23 cellular contexts compared by ENCODE assay signal in the genomic region with DNA sequence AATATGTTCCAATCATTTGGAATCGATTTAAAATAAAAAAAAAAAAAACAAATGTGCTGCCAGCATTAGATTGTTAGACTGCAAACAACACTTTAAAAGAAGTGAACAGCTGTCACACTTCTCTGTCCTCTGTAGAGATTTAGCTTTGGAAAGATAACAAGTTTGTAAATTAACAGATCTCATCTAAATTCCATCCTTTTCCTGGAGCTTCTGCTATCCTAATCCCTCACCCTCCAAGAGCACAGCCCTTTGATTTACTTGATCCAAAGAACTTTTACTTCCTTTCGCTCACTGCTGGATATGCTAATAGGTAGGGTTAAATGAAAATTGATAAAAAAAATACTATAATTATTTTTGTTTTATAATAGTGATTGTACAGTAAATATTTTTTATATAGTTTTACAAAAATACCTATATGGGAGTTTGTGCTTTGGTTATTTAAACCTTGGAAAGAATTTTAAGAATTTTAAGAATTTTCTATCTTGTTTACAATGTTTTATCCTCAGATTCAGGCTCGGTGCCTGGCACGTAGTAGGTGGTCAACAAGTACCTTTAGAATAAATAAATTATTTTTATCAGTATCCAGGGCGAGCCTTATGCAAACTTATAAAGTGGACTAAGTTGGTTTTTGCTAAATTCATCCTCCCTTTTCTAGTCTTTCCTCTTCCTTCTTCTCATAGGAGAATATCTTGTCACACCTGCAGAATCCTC. TPM values are rescaled to one million over a fixed set of nuclear protein-coding genes. Genes with fewer than 3 reads are reported as not detected.
DNase-seq lines count a peak whose midpoint lies in the region; ATAC-seq, FAIRE-seq and TF ChIP-seq lines count a peak whose summit lies in the region.
"Had no signal": no experiment of that assay in that cellular context is flagged by ENCODE, and none has a peak within 500 bp of the region (broad histone marks: within the 10 kb centered on the region; RNA-seq: fewer than 3 reads in every experiment).

No MANE protein-coding gene starts in this region.

- no peak overlapping the region for H3K4me2 ChIP-seq in HepG2 (ENCODE audit: low read depth, low read length)
- H3K4me2 ChIP-seq in mesendoderm (ENCODE audit: low read length), result no peak overlapping the region
- H3K4me2 ChIP-seq: BLaER1 had no signal

- H4K5ac ChIP-seq in mesendoderm (ENCODE audit: low read length), result no peak overlapping the region

- H3K4me1 ChIP-seq in HepG2 (ENCODE audit: insufficient read depth, low read length) (no peaks in the 10 kb centered on the region), right lobe of liver (no peaks in the 10 kb centered on the region), mesendoderm (ENCODE audit: control insufficient read depth, low read depth, low read length) (peaks cover 4% of the 10 kb centered on the region), foreskin keratinocyte (no peaks in the 10 kb centered on the region)
- H3K4me1 ChIP-seq: BLaER1, Caco-2 had no signal

- no peak overlapping the region for H2AK5ac ChIP-seq in mesendoderm (ENCODE audit: low read length)

- TF ChIP-seq POLR2A in HepG2 (IDR thresholded peaks at IDR 0.05; ENCODE audit: insufficient read depth in 1 of 2, low read depth in 2 of 2, low read length in 2 of 2), result no peak
- TF ChIP-seq POLR2A in right lobe of liver (IDR thresholded peaks at IDR 0.05), result no peak

- no peaks in the 10 kb centered on the region for H4K20me1 ChIP-seq in HepG2 (ENCODE audit: insufficient read depth, low read length)
- H4K20me1 ChIP-seq: BLaER1 had no signal

- no peak for TF ChIP-seq EP300 in HepG2 (IDR thresholded peaks at IDR 0.05; ENCODE audit: low read depth in 2 of 2, low read length in 2 of 2)
- no peak for TF ChIP-seq EP300 in HepG2 (CRISPR knock-in tag; IDR thresholded peaks at IDR 0.05; ENCODE audit: borderline replicate concordance)

- H3K27ac ChIP-seq in HepG2 (ENCODE audit: extremely low read length, insufficient read depth, low read length), result no peak overlapping the region
- H3K27ac ChIP-seq in right lobe of liver, result no peak overlapping the region
- H3K27ac ChIP-seq in mesendoderm (ENCODE audit: low read depth, low read length), result no peak overlapping the region
- no peak overlapping the region for H3K27ac ChIP-seq in foreskin keratinocyte
- H3K27ac ChIP-seq: 22Rv1, BLaER1, C4-2B had no signal

- H3K9ac ChIP-seq in HepG2 (ENCODE audit: insufficient read depth, low read depth, low read length) (no peak overlapping the region), mesendoderm (ENCODE audit: low read length) (no peak overlapping the region)
- H3K9ac ChIP-seq: BLaER1 had no signal

- peaks cover 58% of the 10 kb centered on the region for H3K4me1 Mint-ChIP-seq in WTC11
- H3K4me1 Mint-ChIP-seq: B cell had no signal

- TF ChIP-seq CTCF in HepG2 (CRISPR knock-in tag; IDR thresholded peaks at IDR 0.05) (no peak), right lobe of liver (IDR thresholded peaks at IDR 0.05) (no peak), WTC11 (IDR thresholded peaks at IDR 0.05) (no peak), foreskin keratinocyte (conservative IDR thresholded peaks at IDR 0.05) (no peak)

- in situ Hi-C loops in HepG2 (cut with HindIII; ENCODE audit: extremely low pct_ligation_motif_present, low pct_unique_long_range_greater_than_20kb), result no loop called here

- peak overlapping the region; percentile 89 for H3K27ac Mint-ChIP-seq in WTC11
- H3K27ac Mint-ChIP-seq: B cell; CD4-positive, CD25-positive, alpha-beta regulatory T cell; CD8-positive, alpha-beta T cell; HFFc6 had no signal

- H3K18ac ChIP-seq in mesendoderm (ENCODE audit: low read length), result no peak overlapping the region

- H2BK15ac ChIP-seq in mesendoderm (replicated peaks; ENCODE audit: low read depth), result peak overlapping the region; percentile 57

- H3K79me1 ChIP-seq in mesendoderm (ENCODE audit: low read length), result no peaks in the 10 kb centered on the region

- no peak overlapping the region for H2BK5ac ChIP-seq in mesendoderm (ENCODE audit: low read length)

- no peaks in the 10 kb centered on the region for H3K27me3 Mint-ChIP-seq in WTC11 (ENCODE audit: low read depth)
- H3K27me3 Mint-ChIP-seq: B cell; CD4-positive, CD25-positive, alpha-beta regulatory T cell had no signal

- H2AFZ ChIP-seq in HepG2 (ENCODE audit: low read length), result no peak overlapping the region

- no peak overlapping the region for H3K23ac ChIP-seq in mesendoderm (ENCODE audit: low read length)

- no peak overlapping the region for H3K56ac ChIP-seq in mesendoderm (ENCODE audit: low read length)

- no peak overlapping the region for H2BK120ac ChIP-seq in mesendoderm (ENCODE audit: low read depth, low read length)

- CTCF ChIA-PET in HepG2 (lab: Yijun Ruan, JAX; ENCODE audit: low intra/inter-chr PET ratio, low total read pairs) (no interaction called here), WTC11 (lab: Charles Lee) (interaction anchor here (0.7 to 0.8 kb wide), 2 partner anchors 43 to 171 kb away, joined by 3 read pairs; no protein-coding TSS in a partner anchor)

- H3K4me3 ChIP-seq in HepG2 (replicated peaks in 1 of 3; ENCODE audit: insufficient read depth in 1 of 3, low read depth in 2 of 3, low read length in 3 of 3) (no peak overlapping the region), right lobe of liver (no peak overlapping the region), mesendoderm (ENCODE audit: low read length) (no peak overlapping the region)
- H3K4me3 ChIP-seq: BLaER1, HAP-1 had no signal

- POLR2A ChIA-PET in HepG2 (lab: Yijun Ruan, JAX), result no interaction called here
- POLR2A ChIA-PET in WTC11 (lab: Charles Lee), result no interaction called here

- peaks cover 12% of the 10 kb centered on the region for H3K36me3 Mint-ChIP-seq in WTC11

- no peak for FAIRE-seq in HepG2 (lab: Jason Lieb, UNC)
- FAIRE-seq: A204.1, GM12891, GM18507 had no signal

- DNase-seq in HepG2 (ENCODE audit: low spot score), result no peak
- no peak for DNase-seq in right lobe of liver
- no peak for DNase-seq in WTC11 (ENCODE audit: low spot score)
- peak; percentile 85 for DNase-seq in mesendoderm
- no peak for DNase-seq in GOT3 (lab: John Stamatoyannopoulos, UW)
- DNase-seq in foreskin keratinocyte, result no peak
- no peak for DNase-seq in NCI-H2171 (lab: John Stamatoyannopoulos, UW)
- DNase-seq: Caco-2; CD4-positive, CD25-positive, alpha-beta regulatory T cell; CD8-positive, alpha-beta T cell; DMS 273 treated with DMSO at 0.1 percent for 48 hours; DMS79; EL; GF-D8; HFFc6 had no signal

- 85% methylated on average over 5 of the region's 5 CpGs for WGBS in HepG2 (ENCODE audit: low lambda C conversion rate)
- 71% methylated on average over 5 of the region's 5 CpGs for WGBS in right lobe of liver (ENCODE audit: insufficient coverage, low coverage, low lambda C conversion rate, missing lambda C conversion rate)
- WGBS in mesendoderm (ENCODE audit: extremely low coverage, insufficient coverage, low lambda C conversion rate), result no CpG with 5 or more reads among the region's 5 CpGs

- H3K27me3 ChIP-seq in HepG2 (ENCODE audit: control insufficient read depth in 1 of 2, insufficient read depth in 2 of 2, low read length in 2 of 2) (no peaks in the 10 kb centered on the region), right lobe of liver (no peaks in the 10 kb centered on the region), mesendoderm (ENCODE audit: insufficient read depth, low read length, poor library complexity) (no peaks in the 10 kb centered on the region), foreskin keratinocyte (no peaks in the 10 kb centered on the region)
- H3K27me3 ChIP-seq: BLaER1 had no signal

- H3K9me3 ChIP-seq in HepG2 (ENCODE audit: low read length), result no peaks in the 10 kb centered on the region
- peaks cover 0 to 4% (median 0%) of the 10 kb centered on the region in 4 donors for H3K9me3 ChIP-seq in right lobe of liver
- H3K9me3 ChIP-seq: Caco-2, HAP-1 had no signal

- H4K8ac ChIP-seq in mesendoderm (ENCODE audit: low read depth, low read length), result no peak overlapping the region

- ATAC-seq in HepG2 (no peak), right lobe of liver (no peak), WTC11 (peak; percentile 31; the same call in 1 of the 2 replicates), foreskin keratinocyte (no peak)
- ATAC-seq: CD8-positive, alpha-beta T cell had no signal

- intact Hi-C loops in HepG2 (cut with micrococcal nuclease; ENCODE audit: unreplicated experiment) (no loop called here), right lobe of liver (cut with DNase I) (no loop called here)

- no peaks in the 10 kb centered on the region for H3K79me2 ChIP-seq in HepG2 (ENCODE audit: insufficient read depth, low read length)
- no peaks in the 10 kb centered on the region for H3K79me2 ChIP-seq in mesendoderm (ENCODE audit: control insufficient read depth, insufficient read depth, low read length)

- TF ChIP-seq RAD21 in HepG2 (CRISPR knock-in tag; IDR thresholded peaks at IDR 0.05), result no peak

- H3K36me3 ChIP-seq in HepG2 (replicated peaks in 1 of 2; ENCODE audit: control insufficient read depth in 1 of 2, insufficient read depth in 2 of 2, low read length in 2 of 2), result no peaks in the 10 kb centered on the region
- no peaks in the 10 kb centered on the region for H3K36me3 ChIP-seq in right lobe of liver
- no peaks in the 10 kb centered on the region for H3K36me3 ChIP-seq in mesendoderm (ENCODE audit: control insufficient read depth, insufficient read depth, low read length)
- H3K36me3 ChIP-seq: HAP-1 had no signal

- H3K4me3 Mint-ChIP-seq in WTC11, result no peak overlapping the region
- H3K4me3 Mint-ChIP-seq: B cell; CD4-positive, CD25-positive, alpha-beta regulatory T cell; CD8-positive, alpha-beta T cell; HFFc6 had no signal

- H3K9me3 Mint-ChIP-seq in WTC11, result peaks cover 8% of the 10 kb centered on the region; the same call in 1 of the 2 replicates

- no TSS peak for BruUV-seq in HepG2 (replicated peaks; lab: Mats Ljungman, UMichigan)

- H3K4ac ChIP-seq in mesendoderm (ENCODE audit: low read depth, low read length), result no peak overlapping the region

RNA-seq across cellular contexts. Expression of a gene that starts 21.6 kb away (rescaled TPM):
- total RNA-seq in HepG2 (2016; rRNA removed; fragmentation: Illumina TruSeq; extraction: Trizol) (33.6 and 48.4 TPM in 2 replicates), right lobe of liver (1 to 10 TPM; 1.8 to 3.6 (median 2.3) TPM), WTC11 (2021) (43.0 to 50.5 TPM (median 49.5 TPM) in 3 replicates), foreskin keratinocyte (0.46 and 0.61 TPM in 2 replicates)
- 18.3 and 21.7 TPM in 2 replicates for total RNA-seq in HepG2 (2016; cell fraction: cytosol; rRNA removed; fragmentation: Illumina TruSeq; extraction: Trizol; ENCODE audit: low read depth)
- total RNA-seq in HepG2 (2016; cell fraction: insoluble cytoplasmic fraction; rRNA removed; fragmentation: Illumina TruSeq; extraction: Trizol), result 36.2 and 45.7 TPM in 2 replicates
- total RNA-seq in HepG2 (2016; cell fraction: membrane; rRNA removed; fragmentation: Illumina TruSeq; extraction: Trizol), result 39.5 and 42.7 TPM in 2 replicates
- total RNA-seq in HepG2 (2016; cell fraction: nucleus; rRNA removed; fragmentation: Illumina TruSeq; extraction: Trizol), result 16.9 and 22.6 TPM in 2 replicates
- polyA plus RNA-seq in HepG2 (2011; rRNA removed) (3.5 and 5.1 TPM in 2 replicates), foreskin keratinocyte (0.22 and 0.58 TPM in 2 replicates)
- 3.0 and 3.9 TPM in 2 replicates for polyA plus RNA-seq in HepG2 (2011; cell fraction: cytosol; rRNA removed)
- 1.6 and 1.8 TPM in 2 replicates for polyA plus RNA-seq in HepG2 (2011; cell fraction: nucleus; rRNA removed)
- polyA plus RNA-seq in HepG2 (2012), result 4.5 and 5.8 TPM in 2 replicates
- 14.9 and 18.7 TPM in 2 replicates for polyA plus RNA-seq in HepG2 (2016; cell fraction: cytosol; fragmentation: Illumina TruSeq; extraction: Trizol; ENCODE audit: low read depth)
- 28.6 and 35.3 TPM in 2 replicates for polyA plus RNA-seq in HepG2 (2016; cell fraction: insoluble cytoplasmic fraction; fragmentation: Illumina TruSeq; extraction: Trizol; ENCODE audit: low read depth)
- polyA plus RNA-seq in HepG2 (2016; cell fraction: membrane; fragmentation: Illumina TruSeq; extraction: Trizol; ENCODE audit: low read depth), result 23.6 and 28.6 TPM in 2 replicates
- 13.3 and 14.0 TPM in 2 replicates for polyA plus RNA-seq in HepG2 (2016; cell fraction: nucleus; fragmentation: Illumina TruSeq; extraction: Trizol; ENCODE audit: insufficient read depth, low read depth)
- 7.3 and 29.0 TPM in 2 replicates for polyA minus RNA-seq in HepG2 (2011; rRNA and poly(A)+ RNA removed; ENCODE audit: low replicate concordance)
- 3.5 and 4.1 TPM in 2 replicates for polyA minus RNA-seq in HepG2 (2011; cell fraction: cytosol; rRNA and poly(A)+ RNA removed)
- polyA minus RNA-seq in HepG2 (2011; cell fraction: nucleus; rRNA and poly(A)+ RNA removed), result 7.3 and 9.3 TPM in 2 replicates
- polyA plus RNA-seq in mesendoderm (2013, experiment 1 of 2), result 7.1 TPM
- 7.7 TPM for polyA plus RNA-seq in mesendoderm (2013, experiment 2 of 2)
